ENCODE assay signal across 8 cellular contexts in genomic region chrX:107324493-107325310, GRCh38.
DNase-seq lines count a peak whose midpoint lies in the region; ATAC-seq and TF ChIP-seq lines count a peak whose summit lies in the region.

No MANE protein-coding gene starts in this region.

- no peak for TF ChIP-seq EP300 in esophagus muscularis mucosa (IDR thresholded peaks at IDR 0.05)

- TF ChIP-seq CTCF in GM12873 (IDR thresholded peaks at IDR 0.05; ENCODE audit: insufficient read depth, low read depth, low read length, missing control alignments) (peak; percentile 35), mucosa of descending colon (IDR thresholded peaks at IDR 0.05) (no peak), esophagus muscularis mucosa (IDR thresholded peaks at IDR 0.05) (no peak)

- no peak for TF ChIP-seq POLR2A in esophagus muscularis mucosa (IDR thresholded peaks at IDR 0.05; ENCODE audit: low read depth)

- H3K27me3 ChIP-seq in esophagus muscularis mucosa = peaks cover 0 to 16% (median 5%) of the 10 kb centered on the region in 4 donors

- H3K27me3 Mint-ChIP-seq in T-helper 2 cell treated with Interferon-gamma antibody and Interleukin-4, amounts not matched to agents 5 μg/mL and 100 μg/mL, for 36 hours (ENCODE audit: low read depth) = no peaks in the 10 kb centered on the region

- no peak overlapping the region for H3K27ac ChIP-seq in esophagus muscularis mucosa (replicated peaks in 1 of 4)

- peak; percentile 48 for DNase-seq in NCI-H146 (lab: John Stamatoyannopoulos, UW)
- peak; percentile 83 for DNase-seq in ecto neural progenitor cell (ENCODE audit: low spot score)
- DNase-seq in mucosa of descending colon = peak; percentile 7 to 52 (median 34)
- no peak for DNase-seq in T-helper 2 cell treated with Interferon-gamma antibody and Interleukin-4, amounts not matched to agents 5 μg/mL and 100 μg/mL, for 36 hours (ENCODE audit: low spot score)
- no peak for DNase-seq in esophagus muscularis mucosa (ENCODE audit: extremely low spot score)
- no peak for DNase-seq in activated effector memory CD4-positive, alpha-beta T cell treated with anti-CD3 and anti-CD28 coated beads, Interleukin-2, amount 50 U/mL, for 16 hours

- H3K4me1 Mint-ChIP-seq in T-helper 2 cell treated with Interferon-gamma antibody and Interleukin-4, amounts not matched to agents 5 μg/mL and 100 μg/mL, for 36 hours (ENCODE audit: low read depth) = no peaks in the 10 kb centered on the region

- H3K9me3 Mint-ChIP-seq in T-helper 2 cell treated with Interferon-gamma antibody and Interleukin-4, amounts not matched to agents 5 μg/mL and 100 μg/mL, for 36 hours = no peaks in the 10 kb centered on the region

- no peaks in the 10 kb centered on the region for H3K36me3 ChIP-seq in mucosa of descending colon (ENCODE audit: low read depth)
- no peaks in the 10 kb centered on the region for H3K36me3 ChIP-seq in esophagus muscularis mucosa

- 28% methylated on average over 6 of the region's 23 CpGs for WGBS in esophagus muscularis mucosa

- intact Hi-C loops in mucosa of descending colon (cut with DNase I, micrococcal nuclease) = no loop called here
- intact Hi-C loops in esophagus muscularis mucosa (cut with DNase I) = no loop called here

- H3K9me3 ChIP-seq in mucosa of descending colon (no peaks in the 10 kb centered on the region), esophagus muscularis mucosa (no peaks in the 10 kb centered on the region)

- no peak overlapping the region for H3K4me3 Mint-ChIP-seq in T-helper 2 cell treated with Interferon-gamma antibody and Interleukin-4, amounts not matched to agents 5 μg/mL and 100 μg/mL, for 36 hours

- no peak overlapping the region for H3K27ac Mint-ChIP-seq in T-helper 2 cell treated with Interferon-gamma antibody and Interleukin-4, amounts not matched to agents 5 μg/mL and 100 μg/mL, for 36 hours

- ATAC-seq in mucosa of descending colon (peak; percentile 60), HG03565 (IDR thresholded peaks at IDR 0.05; ENCODE audit: unreplicated experiment) (no peak)

- H3K4me1 ChIP-seq in mucosa of descending colon (ENCODE audit: low read depth) = no peaks in the 10 kb centered on the region
- peaks cover 0 to 9% (median 0%) of the 10 kb centered on the region in 4 donors for H3K4me1 ChIP-seq in esophagus muscularis mucosa

- no peaks in the 10 kb centered on the region for H3K36me3 Mint-ChIP-seq in T-helper 2 cell treated with Interferon-gamma antibody and Interleukin-4, amounts not matched to agents 5 μg/mL and 100 μg/mL, for 36 hours (ENCODE audit: low read depth)

- no peak overlapping the region for H3K4me3 ChIP-seq in mucosa of descending colon
- no peak overlapping the region for H3K4me3 ChIP-seq in esophagus muscularis mucosa

Comparison
In these comparisons a context has a peak if more than half of its experiments do, and no peak if none do; other contexts are left out.
1. DNase-seq: peak in NCI-H146 (single experiment), ecto neural progenitor cell (single experiment) and mucosa of descending colon (3 of 3); none in T-helper 2 cell treated with Interferon-gamma antibody and Interleukin-4, amounts not matched to agents 5 μg/mL and 100 μg/mL, for 36 hours (single experiment), esophagus muscularis mucosa (single experiment) and activated effector memory CD4-positive, alpha-beta T cell treated with anti-CD3 and anti-CD28 coated beads, Interleukin-2, amount 50 U/mL, for 16 hours (single experiment).